In genomic region chr15:90396321-90396720, GRCh38 we compare ENCODE assay signal across 15 cellular contexts. TPM values are rescaled to one million over a fixed set of nuclear protein-coding genes. Genes with fewer than 3 reads are reported as not detected.
A peak's percentile ranks its signal among the peaks of the same experiment; 100 is the strongest.
DNase-seq lines count a peak whose midpoint lies in the region; ATAC-seq and TF ChIP-seq lines count a peak whose summit lies in the region.
"Had no signal": no experiment of that assay in that cellular context is flagged by ENCODE, and none has a peak within 500 bp of the region (broad histone marks: within the 10 kb centered on the region; RNA-seq: fewer than 3 reads in every experiment).

No MANE protein-coding gene starts in this region.

- H3K9me3 Mint-ChIP-seq in central memory CD8-positive, alpha-beta T cell: no peaks in the 10 kb centered on the region

- H3K4me1 ChIP-seq in left ventricle myocardium inferior (peaks cover 95% of the 10 kb centered on the region), right atrium auricular region (peaks cover 0 to 74% of the 10 kb centered on the region in 2 donors), neutrophil (ENCODE audit: control insufficient read depth in 1 of 2, insufficient read depth in 1 of 2, low read depth in 1 of 2, low read length in 1 of 2) (peaks cover 68 to 80% of the 10 kb centered on the region in 2 experiments)

- TF ChIP-seq POLR2A in lower leg skin (IDR thresholded peaks at IDR 0.05): no peak

- no peaks in the 10 kb centered on the region for H3K9me3 ChIP-seq in left ventricle myocardium inferior (replicated peaks)
- no peaks in the 10 kb centered on the region for H3K9me3 ChIP-seq in right atrium auricular region
- no peaks in the 10 kb centered on the region for H3K9me3 ChIP-seq in neutrophil
- H3K9me3 ChIP-seq: mucosa of descending colon had no signal

- H3K27ac ChIP-seq in left ventricle myocardium inferior (replicated peaks) (peak overlapping the region; percentile 41), right atrium auricular region (no peak overlapping the region), neutrophil (peak overlapping the region; percentile 55)
- H3K27ac ChIP-seq: parathyroid adenoma, WERI-Rb-1 had no signal

- ATAC-seq in central memory CD8-positive, alpha-beta T cell (replicated peaks; ENCODE audit: extremely low read depth, poor library complexity, severe bottlenecking): no peak
- ATAC-seq: mucosa of descending colon had no signal

- 48 to 55% methylated on average over 4 of the region's 4 CpGs for WGBS in lower leg skin, 2 donors

- H3K27me3 ChIP-seq in left ventricle myocardium inferior (ENCODE audit: low read depth): no peaks in the 10 kb centered on the region
- H3K27me3 ChIP-seq in right atrium auricular region: no peaks in the 10 kb centered on the region
- no peaks in the 10 kb centered on the region for H3K27me3 ChIP-seq in neutrophil

- peak overlapping the region; percentile 42 for H3K4me3 Mint-ChIP-seq in central memory CD8-positive, alpha-beta T cell

- H3K36me3 ChIP-seq in left ventricle myocardium inferior (peaks cover 6% of the 10 kb centered on the region), right atrium auricular region (peaks cover 3% of the 10 kb centered on the region), neutrophil (peaks cover 27% of the 10 kb centered on the region)

- peak overlapping the region; percentile 26 for H3K27ac Mint-ChIP-seq in central memory CD8-positive, alpha-beta T cell (ENCODE audit: low read depth)

- no peaks in the 10 kb centered on the region for H3K27me3 Mint-ChIP-seq in central memory CD8-positive, alpha-beta T cell

- H3K4me1 Mint-ChIP-seq in central memory CD8-positive, alpha-beta T cell: peaks cover 64% of the 10 kb centered on the region

- H3K36me3 Mint-ChIP-seq in central memory CD8-positive, alpha-beta T cell (ENCODE audit: insufficient read depth): peaks cover 47% of the 10 kb centered on the region

- H3K4me3 ChIP-seq in left ventricle myocardium inferior (no peak overlapping the region), right atrium auricular region (no peak overlapping the region), neutrophil (ENCODE audit: low read depth in 1 of 2, low read length in 1 of 2) (no peak overlapping the region), lower leg skin (ENCODE audit: low read depth, poor library complexity, severe bottlenecking) (no peak overlapping the region)
- H3K4me3 ChIP-seq: mucosa of descending colon had no signal

- intact Hi-C loops in left ventricle myocardium inferior (cut with micrococcal nuclease): no loop called here
- intact Hi-C loops in lower leg skin (cut with DNase I; ENCODE audit: low total_unique reads): no loop called here

- TF ChIP-seq CTCF in left ventricle myocardium inferior (IDR thresholded peaks at IDR 0.05; ENCODE audit: borderline replicate concordance) (no peak), right atrium auricular region (IDR thresholded peaks at IDR 0.05) (no peak), neutrophil (IDR thresholded peaks at IDR 0.05) (no peak), lower leg skin (IDR thresholded peaks at IDR 0.05) (no peak)

- no peak for DNase-seq in left ventricle myocardium inferior
- DNase-seq in right atrium auricular region (ENCODE audit: low spot score): no peak
- no peak for DNase-seq in central memory CD8-positive, alpha-beta T cell (ENCODE audit: low spot score in 2 of 2)
- no peak for DNase-seq in activated effector memory CD4-positive, alpha-beta T cell treated with Interleukin-2 at 50 U/mL for 16 hours
- DNase-seq in stimulated activated CD4-positive, alpha-beta T cell treated with anti-CD3 and anti-CD28 coated beads, Interleukin-4, amount 100 ng/mL, for 4 hours: no peak
- DNase-seq in CD1c-positive myeloid dendritic cell (ENCODE audit: extremely low spot score): no peak
- DNase-seq in lower leg skin (ENCODE audit: low spot score in 2 of 2): no peak
- DNase-seq: central memory CD4-positive, alpha-beta T cell; NCI-H146; NCI-H446 treated with DMSO at 0.1 percent for 48 hours; stimulated activated CD4-positive, alpha-beta T cell treated with anti-CD3 and anti-CD28 coated beads, Interleukin-12 subunit alpha, Interleukin-12 subunit beta, amount 100 ng/mL, for 4 hours; WERI-Rb-1 had no signal

RNA-seq across cellular contexts. Expression of gene IQGAP1, which starts 8.3 kb away (rescaled TPM):
- total RNA-seq in left ventricle myocardium inferior: 39.2 TPM
- 10 to 100 TPM; 56.5 to 96.3 TPM for total RNA-seq in right atrium auricular region
- total RNA-seq in lower leg skin: 100 to 1,000 TPM; 202 to 243 (median 231) TPM

RNA-seq across cellular contexts. Expression of gene ZNF774, which starts 44.2 kb away (rescaled TPM):
- total RNA-seq in left ventricle myocardium inferior: 4.7 TPM
- 1 to 10 TPM; 3.7 to 4.3 TPM for total RNA-seq in right atrium auricular region
- total RNA-seq in lower leg skin: 1 to 10 TPM; 1.4 to 3.4 (median 2.4) TPM

Comparison
In these comparisons a context has a peak if more than half of its experiments do, and no peak if none do; other contexts are left out.
1. H3K27ac ChIP-seq: peak in left ventricle myocardium inferior (single experiment) and neutrophil (single experiment); none in right atrium auricular region (0 of 2).